Comparison of ENCODE assay signal across 8 cellular contexts in genomic region chr11:62338218-62338617, GRCh38.
DNase-seq lines count a peak whose midpoint lies in the region; ATAC-seq and TF ChIP-seq lines count a peak whose summit lies in the region.

No MANE protein-coding gene starts in this region.

- CTCF ChIA-PET in HEK293T (lab: Yijun Ruan, JAX) = interaction anchor here (1.0 to 1.3 kb wide), 2 partner anchors 10 to 23 kb away, joined by 3 read pairs; no protein-coding TSS in a partner anchor

- DNase-seq in HEK293T (ENCODE audit: extremely low spot score) (no peak), WERI-Rb-1 (no peak), NAMALWA (ENCODE audit: low spot score) (no peak), NCI-H526 treated with DMSO at 0.1 percent for 48 hours (lab: John Stamatoyannopoulos, UW) (no peak)
- DNase-seq in activated effector memory CD4-positive, alpha-beta T cell treated with anti-CD3 and anti-CD28 coated beads, Interleukin-2, amount 50 U/mL, for 16 hours = no peak

- H3K27me3 ChIP-seq in WERI-Rb-1 (ENCODE audit: insufficient read depth, low read depth, severe bottlenecking) = no peaks in the 10 kb centered on the region

- no peak for TF ChIP-seq CTCF in WERI-Rb-1 (IDR thresholded peaks at IDR 0.05; ENCODE audit: low read depth, low read length)

- peaks cover 43% of the 10 kb centered on the region for H3K36me3 ChIP-seq in WERI-Rb-1

- H3K4me3 ChIP-seq in WERI-Rb-1 (ENCODE audit: low read depth, low read length) (peak overlapping the region; percentile 94), iPS-11a (ENCODE audit: low read depth, low read length) (peak overlapping the region; percentile 78), skin epidermis (peak overlapping the region in 6 of 7 experiments; percentile 43 to 60 (median 52))

- POLR2A ChIA-PET in HEK293T (lab: Yijun Ruan, JAX) = interaction anchor here (0.8 to 1.4 kb wide), 4 partner anchors 9 to 22 kb away, joined by 4 to 7 read pairs (median 5); no protein-coding TSS in a partner anchor

- peak overlapping the region; percentile 88 for H3K27ac ChIP-seq in WERI-Rb-1
- H3K27ac ChIP-seq in skin epidermis = peak overlapping the region in 2 of 21 experiments; percentile 15 to 53

- no peaks in the 10 kb centered on the region for H3K9me3 ChIP-seq in WERI-Rb-1 (ENCODE audit: severe bottlenecking)

- ATAC-seq in GM19395 (IDR thresholded peaks at IDR 0.05; ENCODE audit: unreplicated experiment) = no peak

TF ChIP-seq in HEK293T, 16 proteins besides CTCF, POLR2A, EP300 and RAD21:
- TF ChIP-seq, protein P1, sequence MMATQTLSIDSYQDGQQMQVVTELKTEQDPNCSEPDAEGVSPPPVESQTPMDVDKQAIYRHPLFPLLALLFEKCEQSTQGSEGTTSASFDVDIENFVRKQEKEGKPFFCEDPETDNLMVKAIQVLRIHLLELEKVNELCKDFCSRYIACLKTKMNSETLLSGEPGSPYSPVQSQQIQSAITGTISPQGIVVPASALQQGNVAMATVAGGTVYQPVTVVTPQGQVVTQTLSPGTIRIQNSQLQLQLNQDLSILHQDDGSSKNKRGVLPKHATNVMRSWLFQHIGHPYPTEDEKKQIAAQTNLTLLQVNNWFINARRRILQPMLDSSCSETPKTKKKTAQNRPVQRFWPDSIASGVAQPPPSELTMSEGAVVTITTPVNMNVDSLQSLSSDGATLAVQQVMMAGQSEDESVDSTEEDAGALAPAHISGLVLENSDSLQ (IDR thresholded peaks at IDR 0.05) = peak; percentile 50
- no peak for TF ChIP-seq FOXM1 (IDR thresholded peaks at IDR 0.05; ENCODE audit: borderline replicate concordance)
- no peak for TF ChIP-seq SP1 (IDR thresholded peaks at IDR 0.05)
- TF ChIP-seq TARDBP (IDR thresholded peaks at IDR 0.05) = no peak
- TF ChIP-seq SUZ12 (IDR thresholded peaks at IDR 0.05) = no peak
